In the genomic region with DNA sequence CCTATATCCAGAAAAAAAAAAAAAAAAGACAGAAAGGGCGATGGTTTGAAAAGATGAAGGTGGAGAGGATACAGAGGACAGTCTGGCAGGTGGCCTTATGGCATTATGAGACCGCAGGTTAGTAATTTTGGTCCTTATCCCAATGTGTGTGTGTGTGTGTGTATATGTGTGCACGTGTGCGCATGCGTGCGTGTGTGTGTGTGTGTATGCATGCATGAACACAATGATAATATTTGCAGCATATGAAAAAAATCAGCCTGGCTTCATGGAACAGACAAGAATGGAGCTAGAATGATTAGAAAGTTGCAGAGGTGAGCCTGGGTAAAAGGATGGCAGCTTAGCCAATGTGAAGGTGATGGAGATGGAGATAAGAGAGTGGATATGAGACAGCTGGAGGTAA, we compare ENCODE assay signal across 16 cellular contexts.
"Had no signal": no experiment of that assay in that cellular context is flagged by ENCODE, and none has a peak within 500 bp of the region (broad histone marks: within the 10 kb centered on the region; RNA-seq: fewer than 3 reads in every experiment).

No MANE protein-coding gene starts in this region.

- ATAC-seq: foreskin keratinocyte, gastrocnemius medialis, heart right ventricle, left cardiac atrium, left lung, left ventricle myocardium superior, lower lobe of right lung had no signal

- DNase-seq: dermis blood vessel endothelial cell; dorsolateral prefrontal cortex; effector CD4-positive, alpha-beta T cell; effector memory CD4-positive, alpha-beta T cell; foreskin keratinocyte; gastrocnemius medialis; glutamatergic neuron; heart right ventricle; hippocampal formation; left cardiac atrium; left lung; left ventricle myocardium superior; lower lobe of right lung; mesenchymal stem cell; midbrain had no signal

- H3K9me3 ChIP-seq: esophagus muscularis mucosa, gastrocnemius medialis, heart right ventricle, left lung, lower lobe of right lung had no signal
